In genomic region chr19:42121666-42122069, GRCh38 we compare ENCODE assay signal across 8 cellular contexts. TPM values are rescaled to one million over a fixed set of nuclear protein-coding genes. Genes with fewer than 3 reads are reported as not detected.
DNase-seq lines count a peak whose midpoint lies in the region; ATAC-seq, FAIRE-seq and TF ChIP-seq lines count a peak whose summit lies in the region.

No MANE protein-coding gene starts in this region.

- no peak for ATAC-seq in GM21717 (IDR thresholded peaks at IDR 0.05; ENCODE audit: unreplicated experiment)

- peak overlapping the region; percentile 67 for H3K4me3 Mint-ChIP-seq in activated naive CD4-positive, alpha-beta T cell treated with anti-CD3 and anti-CD28 coated beads, Interleukin-2, amount 10 ng/mL, durations not matched to agents 7 days and 5 days

- WGBS in SK-N-SH (ENCODE audit: low lambda C conversion rate), result 13% methylated on average over 5 of the region's 8 CpGs
- WGBS in prostate gland, result 44% methylated on average over 8 of the region's 8 CpGs

- H3K27me3 ChIP-seq in SK-N-SH (ENCODE audit: insufficient read depth) (no peaks in the 10 kb centered on the region), keratinocyte (ENCODE audit: control insufficient read depth, extremely low read depth, insufficient read depth, low read length) (no peaks in the 10 kb centered on the region), prostate gland (replicated peaks; ENCODE audit: insufficient read depth) (no peaks in the 10 kb centered on the region)

- H3K9me3 ChIP-seq in SK-N-SH (no peaks in the 10 kb centered on the region), keratinocyte (ENCODE audit: control insufficient read depth, low read depth, low read length) (no peaks in the 10 kb centered on the region), prostate gland (no peaks in the 10 kb centered on the region)

- H3K27me3 Mint-ChIP-seq in activated naive CD4-positive, alpha-beta T cell treated with anti-CD3 and anti-CD28 coated beads, Interleukin-2, amount 10 ng/mL, durations not matched to agents 7 days and 5 days, result no peaks in the 10 kb centered on the region

- peak in 1 of 2 experiments; percentile 80; a peak in 1 of 4 replicates for TF ChIP-seq EP300 in SK-N-SH (IDR thresholded peaks at IDR 0.05; ENCODE audit: borderline replicate concordance in 1 of 2, low read depth in 1 of 2, low read length in 1 of 2)

- no peak for TF ChIP-seq RAD21 in SK-N-SH (IDR thresholded peaks at IDR 0.05; ENCODE audit: low read length)

- intact Hi-C loops in prostate gland (cut with DNase I), result no loop called here

- peak; percentile 26 for FAIRE-seq in keratinocyte (lab: Jason Lieb, UNC)

- H2AFZ ChIP-seq in SK-N-SH (ENCODE audit: low read depth), result peak overlapping the region; percentile 35
- no peak overlapping the region for H2AFZ ChIP-seq in keratinocyte (ENCODE audit: control insufficient read depth, low read length)

- H4K20me1 ChIP-seq in SK-N-SH (ENCODE audit: insufficient read depth) (no peaks in the 10 kb centered on the region), keratinocyte (ENCODE audit: control insufficient read depth, extremely low read depth, insufficient read depth, low read length) (no peaks in the 10 kb centered on the region)

- peak overlapping the region; percentile 86 for H3K27ac Mint-ChIP-seq in activated naive CD4-positive, alpha-beta T cell treated with anti-CD3 and anti-CD28 coated beads, Interleukin-2, amount 10 ng/mL, durations not matched to agents 7 days and 5 days

- CTCF ChIA-PET in SK-N-SH (lab: Yijun Ruan, JAX), result interaction anchor here (1.0 to 4.9 kb wide), 4 partner anchors 13 to 62 kb away, joined by 3 to 45 read pairs (median 10); no protein-coding TSS in a partner anchor
- CTCF ChIA-PET in activated naive CD4-positive, alpha-beta T cell treated with anti-CD3 and anti-CD28 coated beads, Interleukin-2, amount 10 ng/mL, durations not matched to agents 7 days and 5 days (lab: Charles Lee), result interaction anchor here (0.6 to 4.8 kb wide), 4 partner anchors 11 to 298 kb away, joined by 3 to 42 read pairs (median 6); partner anchors contain the start of gene POU2F2

- no peaks in the 10 kb centered on the region for H3F3A ChIP-seq in SK-N-SH (replicated peaks; ENCODE audit: insufficient read depth)

- peak overlapping the region in 1 of 2 experiments; percentile 81; a peak in 2 of 4 replicates for H3K27ac ChIP-seq in SK-N-SH (ENCODE audit: low read depth in 2 of 2, low read length in 1 of 2)
- H3K27ac ChIP-seq in keratinocyte (ENCODE audit: control insufficient read depth, insufficient read depth, low read length), result peak overlapping the region; percentile 80
- H3K27ac ChIP-seq in prostate gland, result no peak overlapping the region

- H3K4me3 ChIP-seq in SK-N-SH (ENCODE audit: low read depth in 2 of 2, low read length in 1 of 2), result no peak overlapping the region
- peak overlapping the region in 2 of 3 experiments; percentile 34 to 57 for H3K4me3 ChIP-seq in keratinocyte (ENCODE audit: control insufficient read depth in 2 of 3, extremely low read depth in 1 of 3, insufficient read depth in 2 of 3, low read depth in 1 of 3, low read length in 3 of 3)
- H3K4me3 ChIP-seq in prostate gland, result no peak overlapping the region

- peaks cover 42% of the 10 kb centered on the region for H3K4me1 Mint-ChIP-seq in activated naive CD4-positive, alpha-beta T cell treated with anti-CD3 and anti-CD28 coated beads, Interleukin-2, amount 10 ng/mL, durations not matched to agents 7 days and 5 days

- H3K4me2 ChIP-seq in SK-N-SH, result peak overlapping the region; percentile 76
- H3K4me2 ChIP-seq in keratinocyte (ENCODE audit: control insufficient read depth, extremely low read depth, insufficient read depth, low read depth, low read length), result peak overlapping the region; percentile 79

- no peaks in the 10 kb centered on the region for H3K9me3 Mint-ChIP-seq in activated naive CD4-positive, alpha-beta T cell treated with anti-CD3 and anti-CD28 coated beads, Interleukin-2, amount 10 ng/mL, durations not matched to agents 7 days and 5 days

- POLR2A ChIA-PET in SK-N-SH (lab: Yijun Ruan, JAX), result no interaction called here

- peaks cover 23% of the 10 kb centered on the region for H3K36me3 Mint-ChIP-seq in activated naive CD4-positive, alpha-beta T cell treated with anti-CD3 and anti-CD28 coated beads, Interleukin-2, amount 10 ng/mL, durations not matched to agents 7 days and 5 days

- TF ChIP-seq CTCF in GM20000 (IDR thresholded peaks at IDR 0.05; ENCODE audit: extremely low read depth, missing control alignments) (no peak), SK-N-SH (IDR thresholded peaks at IDR 0.05) (no peak), keratinocyte (optimal IDR thresholded peaks at IDR 0.05 in 1 of 3, IDR thresholded peaks at IDR 0.05 in 1 of 3, conservative IDR thresholded peaks at IDR 0.05 in 1 of 3; ENCODE audit: extremely low read depth in 1 of 3, insufficient read depth in 2 of 3, low read length in 3 of 3) (no peak), prostate gland (IDR thresholded peaks at IDR 0.05) (no peak)

- H3K9ac ChIP-seq in SK-N-SH, result peak overlapping the region; percentile 62
- peak overlapping the region; percentile 56 for H3K9ac ChIP-seq in keratinocyte (ENCODE audit: control insufficient read depth, extremely low read depth, insufficient read depth, low read length)

- H3K4me1 ChIP-seq in SK-N-SH (ENCODE audit: control insufficient read depth in 1 of 2, insufficient read depth in 2 of 2, low read depth in 1 of 2, low read length in 1 of 2) (peaks cover 7 to 26% of the 10 kb centered on the region in 2 experiments; a peak in 3 of 4 replicates), keratinocyte (ENCODE audit: control insufficient read depth, extremely low read depth, insufficient read depth, low read length) (peaks cover 24% of the 10 kb centered on the region), prostate gland (replicated peaks) (no peaks in the 10 kb centered on the region)

- DNase-seq in GM20000 (ENCODE audit: low spot score) (peak; percentile 82), SK-N-SH (no peak), keratinocyte (ENCODE audit: low read depth, low spot score) (peak; percentile 88), ecto neural progenitor cell (ENCODE audit: low spot score) (no peak), prostate gland (ENCODE audit: low spot score) (no peak)
- DNase-seq in activated naive CD4-positive, alpha-beta T cell treated with anti-CD3 and anti-CD28 coated beads, Interleukin-2, amount 10 ng/mL, durations not matched to agents 7 days and 5 days, result peak; percentile 76
- DNase-seq in stimulated activated CD8-positive, alpha-beta memory T cell treated with anti-CD3 and anti-CD28 coated beads, Interleukin-15, amount 100 ng/mL, for 48 hours (ENCODE audit: low read depth in 2 of 2), result peak; percentile 81 to 85

- H3K36me3 ChIP-seq in SK-N-SH (replicated peaks in 1 of 2; ENCODE audit: control insufficient read depth in 1 of 2, insufficient read depth in 2 of 2, low read length in 1 of 2) (no peaks in the 10 kb centered on the region), keratinocyte (ENCODE audit: control insufficient read depth in 2 of 2, extremely low read depth in 1 of 2, insufficient read depth in 2 of 2, low read length in 2 of 2) (no peaks in the 10 kb centered on the region), prostate gland (no peaks in the 10 kb centered on the region)

- H3K79me2 ChIP-seq in SK-N-SH (ENCODE audit: insufficient read depth) (no peaks in the 10 kb centered on the region), keratinocyte (ENCODE audit: control insufficient read depth, insufficient read depth, low read length) (peaks cover 5% of the 10 kb centered on the region)

- TF ChIP-seq POLR2A in prostate gland (IDR thresholded peaks at IDR 0.05), result no peak

- no peaks in the 10 kb centered on the region for H3K9me1 ChIP-seq in keratinocyte (ENCODE audit: control insufficient read depth, extremely low read depth, insufficient read depth, low read length)

- dilution Hi-C loops in keratinocyte (cut with MboI; ENCODE audit: extremely low pct_ligation_motif_present, low sequenced_read_pairs), result no loop called here

- H3K9me2 ChIP-seq in SK-N-SH, result no peaks in the 10 kb centered on the region

RNA-seq across cellular contexts. Expression of gene POU2F2, which starts 10.6 kb away (rescaled TPM):
- polyA plus RNA-seq in SK-N-SH (2012; rRNA removed) (0.15 and 0.49 TPM in 2 replicates), keratinocyte (7.0 to 9.6 TPM (median 7.1 TPM) in 3 replicates)
- polyA plus RNA-seq in SK-N-SH (2012; cell fraction: cytosol; rRNA removed), result 0.18 and 0.29 TPM in 2 replicates
- 0.89 and 0.94 TPM in 2 replicates for polyA plus RNA-seq in SK-N-SH (2012; cell fraction: nucleus; rRNA removed)
- polyA plus RNA-seq in keratinocyte (2011; ENCODE audit: low read depth), result 1.2 TPM
- polyA plus RNA-seq in keratinocyte (2011; cell fraction: cytosol; rRNA removed), result 4.2 and 6.7 TPM in 2 replicates
- 22.1 and 33.4 TPM in 2 replicates for polyA plus RNA-seq in keratinocyte (2011; cell fraction: nucleus; rRNA removed)
- 3.1 and 15.9 TPM in 2 replicates for polyA plus RNA-seq in keratinocyte (2012; ENCODE audit: low replicate concordance)
- 3.4 to 4.3 TPM (median 3.4 TPM) in 3 replicates for polyA minus RNA-seq in keratinocyte
- polyA minus RNA-seq in keratinocyte (2011; cell fraction: cytosol; rRNA and poly(A)+ RNA removed), result 4.2 TPM
- polyA minus RNA-seq in keratinocyte (2011; cell fraction: nucleus; rRNA and poly(A)+ RNA removed), result 8.4 and 10.5 TPM in 2 replicates
- total RNA-seq in prostate gland, result 10 to 100 TPM in 1 of 2 donors, 1 to 10 TPM in 1; 3.4 to 17.4 TPM

RNA-seq across cellular contexts. Expression of gene ZNF574, which starts 45.7 kb away (rescaled TPM):
- polyA plus RNA-seq in SK-N-SH (2012; rRNA removed), result 6.9 and 8.5 TPM in 2 replicates
- polyA plus RNA-seq in SK-N-SH (2012; cell fraction: cytosol; rRNA removed), result 2.4 and 4.9 TPM in 2 replicates
- 6.9 and 7.4 TPM in 2 replicates for polyA plus RNA-seq in SK-N-SH (2012; cell fraction: nucleus; rRNA removed)
- 6.8 to 14.7 TPM (median 13.1 TPM) in 3 replicates for polyA plus RNA-seq in keratinocyte
- polyA plus RNA-seq in keratinocyte (2011; ENCODE audit: low read depth), result 3.3 TPM
- polyA plus RNA-seq in keratinocyte (2011; cell fraction: cytosol; rRNA removed), result 6.3 and 11.4 TPM in 2 replicates
- polyA plus RNA-seq in keratinocyte (2011; cell fraction: nucleus; rRNA removed), result 12.9 and 21.1 TPM in 2 replicates
- polyA plus RNA-seq in keratinocyte (2012; ENCODE audit: low replicate concordance), result 10.4 and 16.0 TPM in 2 replicates
- polyA minus RNA-seq in keratinocyte, result 22.3 to 69.2 TPM (median 36.5 TPM) in 3 replicates
- 48.3 TPM for polyA minus RNA-seq in keratinocyte (2011; cell fraction: cytosol; rRNA and poly(A)+ RNA removed)
- 34.5 and 36.4 TPM in 2 replicates for polyA minus RNA-seq in keratinocyte (2011; cell fraction: nucleus; rRNA and poly(A)+ RNA removed)
- total RNA-seq in prostate gland, result 10 to 100 TPM; 24.4 to 44.1 TPM

RNA-seq across cellular contexts. Expression of gene GRIK5, which starts 51.7 kb away (rescaled TPM):
- 0.71 and 2.4 TPM in 2 replicates for polyA plus RNA-seq in SK-N-SH (2012; rRNA removed)
- polyA plus RNA-seq in SK-N-SH (2012; cell fraction: cytosol; rRNA removed), result 0.85 and 1.7 TPM in 2 replicates
- polyA plus RNA-seq in SK-N-SH (2012; cell fraction: nucleus; rRNA removed), result 3.7 and 4.4 TPM in 2 replicates
- 0.06 to 0.44 TPM (median 0.17 TPM) in 3 replicates for polyA plus RNA-seq in keratinocyte
- not detected for polyA plus RNA-seq in keratinocyte (2011; ENCODE audit: low read depth)
- 0.02 and 0.19 TPM in 2 replicates for polyA plus RNA-seq in keratinocyte (2011; cell fraction: cytosol; rRNA removed)
- polyA plus RNA-seq in keratinocyte (2011; cell fraction: nucleus; rRNA removed), result 0.64 and 0.84 TPM in 2 replicates
- polyA plus RNA-seq in keratinocyte (2012; ENCODE audit: low replicate concordance), result 0.06 and 0.55 TPM in 2 replicates
- polyA minus RNA-seq in keratinocyte, result 0.03 to 0.10 TPM in 2 of 3 replicates, not detected in the other
- polyA minus RNA-seq in keratinocyte (2011; cell fraction: cytosol; rRNA and poly(A)+ RNA removed), result not detected
- 0.23 and 0.32 TPM in 2 replicates for polyA minus RNA-seq in keratinocyte (2011; cell fraction: nucleus; rRNA and poly(A)+ RNA removed)
- 10 to 100 TPM in 1 of 2 donors, 1 to 10 TPM in 1; 1.3 to 25.2 TPM for total RNA-seq in prostate gland

Comparison
In these comparisons a context has a peak if more than half of its experiments do, and no peak if none do; other contexts are left out.
1. DNase-seq: peak in GM20000 (single experiment), activated naive CD4-positive, alpha-beta T cell treated with anti-CD3 and anti-CD28 coated beads, Interleukin-2, amount 10 ng/mL, durations not matched to agents 7 days and 5 days (single experiment), keratinocyte (single experiment) and stimulated activated CD8-positive, alpha-beta memory T cell treated with anti-CD3 and anti-CD28 coated beads, Interleukin-15, amount 100 ng/mL, for 48 hours (2 of 2); none in SK-N-SH (single experiment), ecto neural progenitor cell (single experiment) and prostate gland (single experiment).
2. H3K4me3 ChIP-seq: peak in keratinocyte (2 of 3); none in SK-N-SH (0 of 2) and prostate gland (0 of 2).